Comparison of ENCODE assay signal across 21 cellular contexts in genomic region chr3:45630325-45630724, GRCh38. TPM values are rescaled to one million over a fixed set of nuclear protein-coding genes. Genes with fewer than 3 reads are reported as not detected.
DNase-seq lines count a peak whose midpoint lies in the region; ATAC-seq and TF ChIP-seq lines count a peak whose summit lies in the region.
"Had no signal": no experiment of that assay in that cellular context is flagged by ENCODE, and none has a peak within 500 bp of the region (broad histone marks: within the 10 kb centered on the region; RNA-seq: fewer than 3 reads in every experiment).

No MANE protein-coding gene starts in this region.

- H3K9me3 Mint-ChIP-seq in CD4-positive, alpha-beta T cell: no peaks in the 10 kb centered on the region
- H3K9me3 Mint-ChIP-seq in dendritic cell treated with granulocyte-macrophage colony-stimulating factor and Interleukin-4, amounts not matched to agents 40 ng/mL and 50 ng/mL, for 4 days: no peaks in the 10 kb centered on the region
- H3K9me3 Mint-ChIP-seq in neural crest cell (no peaks in the 10 kb centered on the region), endodermal cell (no peaks in the 10 kb centered on the region)
- H3K9me3 Mint-ChIP-seq: activated naive CD4-positive, alpha-beta T cell treated with anti-CD3 and anti-CD28 coated beads for 36 hours had no signal

- DNase-seq in CD4-positive, alpha-beta T cell: no peak
- DNase-seq in neural crest cell (ENCODE audit: low read depth, low spot score) (no peak), endodermal cell (no peak)
- DNase-seq in activated naive CD4-positive, alpha-beta T cell treated with Interleukin-2 at 50 U/mL for 16 hours: no peak
- DNase-seq: activated CD4-positive, alpha-beta T cell treated with anti-CD3 and anti-CD28 coated beads, Interleukin-2, amount 50 U/mL, for 1 hour; activated naive CD4-positive, alpha-beta T cell treated with anti-CD3 and anti-CD28 coated beads for 36 hours; activated T-cell treated with anti-CD3 and anti-CD28 coated beads for 4 hours; central memory CD4-positive, alpha-beta T cell; gastrocnemius medialis; NCI-H146; NCI-H748 treated with DMSO at 0.1 percent for 48 hours; stimulated activated CD4-positive, alpha-beta T cell treated with anti-CD3 and anti-CD28 coated beads, Interleukin-2, amount 100 ng/mL, for 24 hours; stomach; transverse colon had no signal

- no peaks in the 10 kb centered on the region for H4K20me1 ChIP-seq in KMS-11 (ENCODE audit: insufficient read depth)

- H3K27ac ChIP-seq in CD4-positive, alpha-beta T cell (ENCODE audit: low read depth, low read length): no peak overlapping the region
- no peak overlapping the region; the same call in 1 of the 2 replicates for H3K27ac ChIP-seq in KMS-11
- H3K27ac ChIP-seq in endodermal cell (ENCODE audit: low read depth, low read length): no peak overlapping the region
- H3K27ac ChIP-seq: gastrocnemius medialis had no signal

- no peak for ATAC-seq in CD4-positive, alpha-beta T cell (ENCODE audit: poor library complexity)
- no peak for ATAC-seq in GM19328 (IDR thresholded peaks at IDR 0.05; ENCODE audit: unreplicated experiment)
- ATAC-seq: gastrocnemius medialis, HCT116, Right ventricle myocardium inferior had no signal

- intact Hi-C loops in CD4-positive, alpha-beta T cell (cut with DNase I, micrococcal nuclease): no loop called here
- intact Hi-C loops in dendritic cell treated with granulocyte-macrophage colony-stimulating factor and Interleukin-4, amounts not matched to agents 40 ng/mL and 50 ng/mL, for 4 days (cut with micrococcal nuclease): no loop called here

- H3K36me3 ChIP-seq in KMS-11 (ENCODE audit: insufficient read depth): no peaks in the 10 kb centered on the region
- no peaks in the 10 kb centered on the region for H3K36me3 ChIP-seq in endodermal cell (ENCODE audit: control insufficient read depth, insufficient read depth, low read length)
- H3K36me3 ChIP-seq: esophagus muscularis mucosa, gastrocnemius medialis, transverse colon had no signal

- peak overlapping the region; percentile 48 for H3K4me2 ChIP-seq in KMS-11

- CTCF ChIA-PET in CD4-positive, alpha-beta T cell (lab: Charles Lee): no interaction called here

- H2AFZ ChIP-seq in KMS-11 (ENCODE audit: low read depth): no peak overlapping the region

- no peak for TF ChIP-seq CTCF in CD4-positive, alpha-beta T cell (IDR thresholded peaks at IDR 0.05)
- TF ChIP-seq CTCF in KMS-11 (conservative IDR thresholded peaks at IDR 0.05; ENCODE audit: low read depth, low read length): no peak
- no peak for TF ChIP-seq CTCF in neural crest cell (conservative IDR thresholded peaks at IDR 0.05)
- no peak for TF ChIP-seq CTCF in endodermal cell (conservative IDR thresholded peaks at IDR 0.05)

- no peaks in the 10 kb centered on the region for H3K27me3 ChIP-seq in CD4-positive, alpha-beta T cell (ENCODE audit: control insufficient read depth, insufficient read depth, low read length)
- H3K27me3 ChIP-seq in KMS-11 (ENCODE audit: insufficient read depth, low read depth): no peaks in the 10 kb centered on the region
- no peaks in the 10 kb centered on the region for H3K27me3 ChIP-seq in endodermal cell (ENCODE audit: control insufficient read depth, insufficient read depth, low read length, poor library complexity, severe bottlenecking)
- H3K27me3 ChIP-seq: esophagus muscularis mucosa, gastrocnemius medialis, stomach, transverse colon had no signal

- H3K79me2 ChIP-seq in KMS-11 (ENCODE audit: insufficient read depth, low read depth): peaks cover 82% of the 10 kb centered on the region

- whole genome bisulfite sequencing in endodermal cell (ENCODE audit: insufficient coverage in 1 of 2, insufficient read length in 1 of 2), 2 experiments: 83 to 91% methylated on average over 1 to 5 of the region's 5 CpGs

- POLR2A ChIA-PET in CD4-positive, alpha-beta T cell (lab: Charles Lee): no interaction called here

- H3K4me3 ChIP-seq in KMS-11 (IDR thresholded peaks at IDR 0.05; ENCODE audit: insufficient read depth, low read depth, low read length) (no peak overlapping the region), endodermal cell (ENCODE audit: low read length) (no peak overlapping the region)
- H3K4me3 ChIP-seq: esophagus muscularis mucosa, gastrocnemius medialis, stomach, transverse colon had no signal

- H3K27me3 Mint-ChIP-seq in CD4-positive, alpha-beta T cell: no peaks in the 10 kb centered on the region
- no peaks in the 10 kb centered on the region for H3K27me3 Mint-ChIP-seq in dendritic cell treated with granulocyte-macrophage colony-stimulating factor and Interleukin-4, amounts not matched to agents 40 ng/mL and 50 ng/mL, for 4 days
- H3K27me3 Mint-ChIP-seq in neural crest cell (ENCODE audit: low read depth) (no peaks in the 10 kb centered on the region), endodermal cell (ENCODE audit: insufficient read depth) (no peaks in the 10 kb centered on the region)
- H3K27me3 Mint-ChIP-seq: progenitor cell of endocrine pancreas had no signal

- H3K36me3 Mint-ChIP-seq in CD4-positive, alpha-beta T cell (ENCODE audit: low read depth): peaks cover 7% of the 10 kb centered on the region
- peaks cover 19% of the 10 kb centered on the region for H3K36me3 Mint-ChIP-seq in dendritic cell treated with granulocyte-macrophage colony-stimulating factor and Interleukin-4, amounts not matched to agents 40 ng/mL and 50 ng/mL, for 4 days (ENCODE audit: low read depth)
- H3K36me3 Mint-ChIP-seq in neural crest cell (ENCODE audit: low read depth) (no peaks in the 10 kb centered on the region), endodermal cell (ENCODE audit: low read depth) (no peaks in the 10 kb centered on the region)

- no peak overlapping the region for H3K9ac ChIP-seq in KMS-11
- H3K9ac ChIP-seq in endodermal cell (ENCODE audit: extremely low read depth, low read length, poor library complexity, severe bottlenecking): no peak overlapping the region

- peaks cover 23% of the 10 kb centered on the region for H3K4me1 Mint-ChIP-seq in CD4-positive, alpha-beta T cell (ENCODE audit: low read depth)
- peaks cover 67% of the 10 kb centered on the region for H3K4me1 Mint-ChIP-seq in dendritic cell treated with granulocyte-macrophage colony-stimulating factor and Interleukin-4, amounts not matched to agents 40 ng/mL and 50 ng/mL, for 4 days (ENCODE audit: low read depth)
- H3K4me1 Mint-ChIP-seq in neural crest cell (peaks cover 23% of the 10 kb centered on the region), endodermal cell (peaks cover 5% of the 10 kb centered on the region)

- H3K27ac Mint-ChIP-seq in CD4-positive, alpha-beta T cell: peak overlapping the region; percentile 17
- peak overlapping the region; percentile 77 for H3K27ac Mint-ChIP-seq in dendritic cell treated with granulocyte-macrophage colony-stimulating factor and Interleukin-4, amounts not matched to agents 40 ng/mL and 50 ng/mL, for 4 days
- H3K27ac Mint-ChIP-seq in neural crest cell (ENCODE audit: unreplicated experiment) (peak overlapping the region; percentile 44), endodermal cell (no peak overlapping the region)
- H3K27ac Mint-ChIP-seq: activated naive CD4-positive, alpha-beta T cell treated with anti-CD3 and anti-CD28 coated beads for 36 hours; progenitor cell of endocrine pancreas had no signal

- H3K9me3 ChIP-seq in CD4-positive, alpha-beta T cell (ENCODE audit: control insufficient read depth, low read length): no peaks in the 10 kb centered on the region
- H3K9me3 ChIP-seq in endodermal cell (ENCODE audit: control insufficient read depth, low read length): no peaks in the 10 kb centered on the region
- H3K9me3 ChIP-seq: esophagus muscularis mucosa, gastrocnemius medialis, stomach, transverse colon had no signal

- H3K4me1 ChIP-seq in KMS-11 (ENCODE audit: low read depth, poor library complexity, severe bottlenecking): peaks cover 74% of the 10 kb centered on the region
- no peaks in the 10 kb centered on the region for H3K4me1 ChIP-seq in endodermal cell (ENCODE audit: control insufficient read depth, insufficient read depth, low read length)

- H3K4me3 Mint-ChIP-seq in CD4-positive, alpha-beta T cell: no peak overlapping the region
- H3K4me3 Mint-ChIP-seq in dendritic cell treated with granulocyte-macrophage colony-stimulating factor and Interleukin-4, amounts not matched to agents 40 ng/mL and 50 ng/mL, for 4 days: no peak overlapping the region
- H3K4me3 Mint-ChIP-seq in neural crest cell (no peak overlapping the region), endodermal cell (no peak overlapping the region)
- H3K4me3 Mint-ChIP-seq: activated naive CD4-positive, alpha-beta T cell treated with anti-CD3 and anti-CD28 coated beads for 36 hours had no signal

RNA-seq across cellular contexts. Expression of gene LIMD1, which starts 35.8 kb away (rescaled TPM):
- total RNA-seq in CD4-positive, alpha-beta T cell: 10 to 100 TPM; 13.6 to 14.8 TPM
- total RNA-seq in neural crest cell (41.8 and 44.4 TPM in 2 replicates), endodermal cell (10 to 100 TPM; 30.9 to 33.4 TPM)
- 16.5 TPM for polyA plus RNA-seq in endodermal cell (2013, experiment 1 of 2)
- 12.0 TPM for polyA plus RNA-seq in endodermal cell (2013, experiment 2 of 2)

RNA-seq across cellular contexts. Expression of gene SACM1L, which starts 58.9 kb away (rescaled TPM):
- total RNA-seq in CD4-positive, alpha-beta T cell: 10 to 100 TPM; 41.9 to 44.3 TPM
- total RNA-seq in neural crest cell (44.1 and 45.7 TPM in 2 replicates), endodermal cell (100 to 1,000 TPM; 149 to 161 TPM)
- 63.0 TPM for polyA plus RNA-seq in endodermal cell (2013, experiment 1 of 2)
- polyA plus RNA-seq in endodermal cell (2013, experiment 2 of 2): 66.3 TPM
